Comparison of ENCODE assay signal across 9 cellular contexts in the genomic region with DNA sequence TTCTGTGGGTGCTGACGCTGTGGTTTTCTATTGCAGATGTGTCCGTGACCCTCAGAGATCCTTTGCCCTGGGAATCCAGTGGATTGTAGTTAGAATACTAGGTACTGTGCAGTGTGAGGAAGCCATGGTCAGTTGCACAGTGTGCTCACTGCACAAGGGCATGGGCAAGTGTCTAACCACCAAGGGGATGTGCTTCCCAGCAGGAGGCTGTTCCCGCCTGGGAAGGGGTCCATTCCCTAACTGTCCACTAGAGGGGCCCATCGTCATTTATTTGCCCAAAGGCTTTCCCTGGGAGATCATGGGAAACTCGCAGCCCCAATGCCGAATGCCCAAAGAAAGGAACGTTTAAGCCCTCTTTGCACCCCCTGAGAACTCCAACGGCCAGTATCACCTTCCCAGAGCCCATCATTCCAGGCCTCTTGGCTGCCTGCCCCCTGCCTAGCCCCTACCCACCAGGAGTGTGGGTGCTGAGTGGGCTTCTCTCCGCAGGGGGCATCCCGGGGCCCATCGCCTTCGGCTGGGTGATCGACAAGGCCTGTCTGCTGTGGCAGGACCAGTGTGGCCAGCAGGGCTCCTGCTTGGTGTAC. TPM values are rescaled to one million over a fixed set of nuclear protein-coding genes. Genes with fewer than 3 reads are reported as not detected.
DNase-seq lines count a peak whose midpoint lies in the region; ATAC-seq, FAIRE-seq and TF ChIP-seq lines count a peak whose summit lies in the region.
"Had no signal": no experiment of that assay in that cellular context is flagged by ENCODE, and none has a peak within 500 bp of the region (broad histone marks: within the 10 kb centered on the region; RNA-seq: fewer than 3 reads in every experiment).

No MANE protein-coding gene starts in this region.

- H3K27me3 ChIP-seq in neural cell (ENCODE audit: insufficient read depth, low read depth, low read length): no peaks in the 10 kb centered on the region

- POLR2A ChIA-PET in activated CD8-positive, alpha-beta T cell treated with anti-CD3 and anti-CD28 coated beads, Interleukin-2, amount 10 ng/mL, durations not matched to agents 7 days and 5 days (lab: Charles Lee): no interaction called here

- TF ChIP-seq POLR2A in H54 (IDR thresholded peaks at IDR 0.05; ENCODE audit: low read depth, low read length): no peak

- H2AFZ ChIP-seq in neural cell (ENCODE audit: low read depth, low read length): no peak overlapping the region

- no peak overlapping the region for H3K4me3 Mint-ChIP-seq in activated CD8-positive, alpha-beta T cell treated with anti-CD3 and anti-CD28 coated beads, Interleukin-2, amount 10 ng/mL, durations not matched to agents 7 days and 5 days

- no peak for ATAC-seq in activated CD8-positive, alpha-beta T cell treated with anti-CD3 and anti-CD28 coated beads, Interleukin-2, amount 10 ng/mL, durations not matched to agents 7 days and 5 days
- ATAC-seq in GM21423 (IDR thresholded peaks at IDR 0.05; ENCODE audit: unreplicated experiment): no peak

- H4K20me1 ChIP-seq in neural cell (ENCODE audit: insufficient read depth): no peaks in the 10 kb centered on the region

- peaks cover 58% of the 10 kb centered on the region for H3K36me3 Mint-ChIP-seq in activated CD8-positive, alpha-beta T cell treated with anti-CD3 and anti-CD28 coated beads, Interleukin-2, amount 10 ng/mL, durations not matched to agents 7 days and 5 days (ENCODE audit: low read depth)

- H3K4me3 ChIP-seq in fibroblast of mammary gland (ENCODE audit: control insufficient read depth, low read depth, low read length) (no peak overlapping the region), neural cell (ENCODE audit: low read length) (no peak overlapping the region)

- no peaks in the 10 kb centered on the region for H3K27me3 Mint-ChIP-seq in activated CD8-positive, alpha-beta T cell treated with anti-CD3 and anti-CD28 coated beads, Interleukin-2, amount 10 ng/mL, durations not matched to agents 7 days and 5 days (ENCODE audit: low read depth)

- DNase-seq in H54 (ENCODE audit: insufficient read length, low spot score) (peak; percentile 88), NCI-H345 treated with DMSO at 0.1 percent for 48 hours (lab: John Stamatoyannopoulos, UW; ENCODE audit: unreplicated experiment) (peak; percentile 18), fibroblast of mammary gland (ENCODE audit: low read depth) (peak; percentile 75)
- DNase-seq in activated CD8-positive, alpha-beta T cell treated with anti-CD3 and anti-CD28 coated beads, Interleukin-2, amount 10 ng/mL, durations not matched to agents 7 days and 5 days: peak; percentile 31
- DNase-seq in activated CD8-positive, alpha-beta memory T cell treated with anti-CD3 and anti-CD28 coated beads, Interleukin-2, amount 50 U/mL, for 48 hours: no peak

- no peak overlapping the region for H3K4me2 ChIP-seq in neural cell (ENCODE audit: low read length)

- H3K36me3 ChIP-seq in neural cell (ENCODE audit: insufficient read depth, low read length): no peaks in the 10 kb centered on the region

- H3K27ac Mint-ChIP-seq in activated CD8-positive, alpha-beta T cell treated with anti-CD3 and anti-CD28 coated beads, Interleukin-2, amount 10 ng/mL, durations not matched to agents 7 days and 5 days: no peak overlapping the region

- TF ChIP-seq CTCF in C4-2B (conservative IDR thresholded peaks at IDR 0.05) (peak; percentile 84), fibroblast of mammary gland (conservative IDR thresholded peaks at IDR 0.05; ENCODE audit: control insufficient read depth, insufficient read depth, low read depth, low read length) (peak; percentile 92), neural cell (IDR thresholded peaks at IDR 0.05; ENCODE audit: poor library complexity, severe bottlenecking) (peak; percentile 92)

- no peaks in the 10 kb centered on the region for H3K79me2 ChIP-seq in neural cell (replicated peaks; ENCODE audit: insufficient read depth, low read length)

- H3K9me3 Mint-ChIP-seq in activated CD8-positive, alpha-beta T cell treated with anti-CD3 and anti-CD28 coated beads, Interleukin-2, amount 10 ng/mL, durations not matched to agents 7 days and 5 days (ENCODE audit: insufficient read depth): no peaks in the 10 kb centered on the region

- TF ChIP-seq EP300 in neural cell (conservative IDR thresholded peaks at IDR 0.05; ENCODE audit: poor library complexity, severe bottlenecking): no peak

- no peaks in the 10 kb centered on the region for H3K9me2 ChIP-seq in neural cell (ENCODE audit: insufficient read depth, low read length)

- H3K4me1 Mint-ChIP-seq in activated CD8-positive, alpha-beta T cell treated with anti-CD3 and anti-CD28 coated beads, Interleukin-2, amount 10 ng/mL, durations not matched to agents 7 days and 5 days (ENCODE audit: low read depth): peaks cover 8% of the 10 kb centered on the region

- H3K9me3 ChIP-seq in neural cell (ENCODE audit: low read length): no peaks in the 10 kb centered on the region

- no peak overlapping the region for H3K9ac ChIP-seq in neural cell (ENCODE audit: low read length)

- FAIRE-seq in H54 (lab: Jason Lieb, UNC): peak; percentile 15

- CTCF ChIA-PET in activated CD8-positive, alpha-beta T cell treated with anti-CD3 and anti-CD28 coated beads, Interleukin-2, amount 10 ng/mL, durations not matched to agents 7 days and 5 days (lab: Charles Lee): interaction anchor here (1.4 kb wide), 1 partner anchor 123 kb away, joined by 5 read pairs; no protein-coding TSS in a partner anchor

- no peaks in the 10 kb centered on the region for H3F3A ChIP-seq in neural cell (ENCODE audit: insufficient read depth, low read length, poor library complexity, severe bottlenecking)

- H3K27ac ChIP-seq in C4-2B (no peak overlapping the region), neural cell (ENCODE audit: low read length) (no peak overlapping the region)

- TF ChIP-seq RAD21 in neural cell (conservative IDR thresholded peaks at IDR 0.05): peak; percentile 93

TF ChIP-seq in neural cell, 6 proteins besides CTCF, POLR2A, EP300 and RAD21:
- TF ChIP-seq TAF1 (IDR thresholded peaks at IDR 0.05; ENCODE audit: low read depth) (no peak), EZH2 (IDR thresholded peaks at IDR 0.05; ENCODE audit: borderline replicate concordance, insufficient read depth, low read length, poor library complexity, severe bottlenecking) (no peak), POLR2AphosphoS5 (IDR thresholded peaks at IDR 0.05) (no peak), MXI1 (conservative IDR thresholded peaks at IDR 0.05; ENCODE audit: poor library complexity, severe bottlenecking) (no peak), SMC3 (conservative IDR thresholded peaks at IDR 0.05; ENCODE audit: poor library complexity) (peak; percentile 96)
- TF ChIP-seq, protein P1, sequence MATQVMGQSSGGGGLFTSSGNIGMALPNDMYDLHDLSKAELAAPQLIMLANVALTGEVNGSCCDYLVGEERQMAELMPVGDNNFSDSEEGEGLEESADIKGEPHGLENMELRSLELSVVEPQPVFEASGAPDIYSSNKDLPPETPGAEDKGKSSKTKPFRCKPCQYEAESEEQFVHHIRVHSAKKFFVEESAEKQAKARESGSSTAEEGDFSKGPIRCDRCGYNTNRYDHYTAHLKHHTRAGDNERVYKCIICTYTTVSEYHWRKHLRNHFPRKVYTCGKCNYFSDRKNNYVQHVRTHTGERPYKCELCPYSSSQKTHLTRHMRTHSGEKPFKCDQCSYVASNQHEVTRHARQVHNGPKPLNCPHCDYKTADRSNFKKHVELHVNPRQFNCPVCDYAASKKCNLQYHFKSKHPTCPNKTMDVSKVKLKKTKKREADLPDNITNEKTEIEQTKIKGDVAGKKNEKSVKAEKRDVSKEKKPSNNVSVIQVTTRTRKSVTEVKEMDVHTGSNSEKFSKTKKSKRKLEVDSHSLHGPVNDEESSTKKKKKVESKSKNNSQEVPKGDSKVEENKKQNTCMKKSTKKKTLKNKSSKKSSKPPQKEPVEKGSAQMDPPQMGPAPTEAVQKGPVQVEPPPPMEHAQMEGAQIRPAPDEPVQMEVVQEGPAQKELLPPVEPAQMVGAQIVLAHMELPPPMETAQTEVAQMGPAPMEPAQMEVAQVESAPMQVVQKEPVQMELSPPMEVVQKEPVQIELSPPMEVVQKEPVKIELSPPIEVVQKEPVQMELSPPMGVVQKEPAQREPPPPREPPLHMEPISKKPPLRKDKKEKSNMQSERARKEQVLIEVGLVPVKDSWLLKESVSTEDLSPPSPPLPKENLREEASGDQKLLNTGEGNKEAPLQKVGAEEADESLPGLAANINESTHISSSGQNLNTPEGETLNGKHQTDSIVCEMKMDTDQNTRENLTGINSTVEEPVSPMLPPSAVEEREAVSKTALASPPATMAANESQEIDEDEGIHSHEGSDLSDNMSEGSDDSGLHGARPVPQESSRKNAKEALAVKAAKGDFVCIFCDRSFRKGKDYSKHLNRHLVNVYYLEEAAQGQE (IDR thresholded peaks at IDR 0.05; ENCODE audit: borderline replicate concordance): no peak

RNA-seq across cellular contexts. Expression of gene SLCO4A1, which starts 26.2 kb away (rescaled TPM):
- total RNA-seq in activated CD8-positive, alpha-beta T cell treated with anti-CD3 and anti-CD28 coated beads, Interleukin-2, amount 10 ng/mL, durations not matched to agents 7 days and 5 days: 10 to 100 TPM; 79.4 to 79.9 TPM
- polyA plus RNA-seq in neural cell: 2.5 and 3.5 TPM in 2 replicates
- 1.5 and 1.7 TPM in 2 replicates for polyA minus RNA-seq in neural cell
- total RNA-seq: skeletal muscle tissue had no signal

RNA-seq across cellular contexts. Expression of gene NTSR1, which starts 40.1 kb away (rescaled TPM):
- under 1 TPM; 0.13 to 0.21 TPM for total RNA-seq in activated CD8-positive, alpha-beta T cell treated with anti-CD3 and anti-CD28 coated beads, Interleukin-2, amount 10 ng/mL, durations not matched to agents 7 days and 5 days
- polyA plus RNA-seq in neural cell: 0.05 and 0.22 TPM in 2 replicates
- not detected in 2 replicates for polyA minus RNA-seq in neural cell
